Comparison of ENCODE assay signal across 8 cellular contexts in genomic region chr12:570237-570925, GRCh38.
DNase-seq lines count a peak whose midpoint lies in the region; ATAC-seq and TF ChIP-seq lines count a peak whose summit lies in the region.

No MANE protein-coding gene starts in this region.

- DNase-seq in AG20443 (ENCODE audit: low spot score) (peak; percentile 96), brain microvascular endothelial cell (peak; percentile 67), SKM-1 (lab: John Stamatoyannopoulos, UW; ENCODE audit: unreplicated experiment) (no peak)

- H3K4me1 ChIP-seq in HUES48 (ENCODE audit: control insufficient read depth, insufficient read depth, low read length) = peaks cover 10% of the 10 kb centered on the region; the same call in 1 of the 2 replicates
- H3K4me1 ChIP-seq in iPS-20b (ENCODE audit: insufficient read depth, low read length) = no peaks in the 10 kb centered on the region

- ATAC-seq in HG03354 (IDR thresholded peaks at IDR 0.05; ENCODE audit: poor library complexity, severe bottlenecking, unreplicated experiment) = no peak
- ATAC-seq in HG03457 (IDR thresholded peaks at IDR 0.05; ENCODE audit: unreplicated experiment) = no peak

- TF ChIP-seq CTCF in brain microvascular endothelial cell (IDR thresholded peaks at IDR 0.05; ENCODE audit: low read depth, low read length, missing control alignments) = no peak

- H3K27me3 ChIP-seq in HUES48 (ENCODE audit: control insufficient read depth, insufficient read depth, low read length) = 0 out of 2 replicates have a peak, but pooled peaks cover 5% of the 10 kb centered on the region
- H3K27me3 ChIP-seq in brain microvascular endothelial cell (replicated peaks) = no peaks in the 10 kb centered on the region
- H3K27me3 ChIP-seq in iPS-20b (ENCODE audit: insufficient read depth, low read length) = peaks cover 10% of the 10 kb centered on the region

- peak overlapping the region; percentile 68 for H3K4me3 ChIP-seq in HUES48 (ENCODE audit: low read depth, low read length)
- peak overlapping the region; percentile 72 for H3K4me3 ChIP-seq in brain microvascular endothelial cell (ENCODE audit: low read depth, low read length)
- H3K4me3 ChIP-seq in iPS-20b (ENCODE audit: low read length) = peak overlapping the region; percentile 73
- H3K4me3 ChIP-seq in skin epidermis = peak overlapping the region; percentile 27 to 59 (median 48)

- H3K9me3 ChIP-seq in HUES48 (ENCODE audit: control insufficient read depth, insufficient read depth, low read length) (no peaks in the 10 kb centered on the region), iPS-20b (ENCODE audit: insufficient read depth, low read depth, low read length) (no peaks in the 10 kb centered on the region)

- H3K27ac ChIP-seq in HUES48 (ENCODE audit: low read depth, low read length) (peak overlapping the region; percentile 75), brain microvascular endothelial cell (peak overlapping the region; percentile 19), iPS-20b (ENCODE audit: low read length) (no peak overlapping the region), skin epidermis (peak overlapping the region; percentile 35 to 95 (median 87))

- no peaks in the 10 kb centered on the region for H3K36me3 ChIP-seq in HUES48 (ENCODE audit: control insufficient read depth, insufficient read depth, low read length)
- no peaks in the 10 kb centered on the region for H3K36me3 ChIP-seq in brain microvascular endothelial cell (replicated peaks)
- H3K36me3 ChIP-seq in iPS-20b (ENCODE audit: insufficient read depth, low read depth, low read length) = no peaks in the 10 kb centered on the region

- H3K9ac ChIP-seq in HUES48 (ENCODE audit: low read depth, low read length) (peak overlapping the region; percentile 20; the same call in 1 of the 2 replicates), iPS-20b (ENCODE audit: low read depth, low read length) (peak overlapping the region; percentile 76; the same call in 1 of the 2 replicates)

- in situ Hi-C loops in brain microvascular endothelial cell (cut with HindIII; ENCODE audit: low pct_ligation_motif_present, low sequenced_read_pairs) = no loop called here
